14 cellular contexts compared by ENCODE assay signal in genomic region chr6:158024566-158025297, GRCh38. TPM values are rescaled to one million over a fixed set of nuclear protein-coding genes. Genes with fewer than 3 reads are reported as not detected.
DNase-seq lines count a peak whose midpoint lies in the region; ATAC-seq and TF ChIP-seq lines count a peak whose summit lies in the region.
"Had no signal": no experiment of that assay in that cellular context is flagged by ENCODE, and none has a peak within 500 bp of the region (broad histone marks: within the 10 kb centered on the region; RNA-seq: fewer than 3 reads in every experiment).

No MANE protein-coding gene starts in this region.

- ATAC-seq in T-cell (replicated peaks in 1 of 4), result no peak
- ATAC-seq in stimulated activated memory B cell treated with anti-CD40 and anti-IgM and Interleukin-4, amounts not matched to agents 10 μg/mL and 1 μg/mL and 100 μg/mL, for 72 hours, result no peak
- no peak for ATAC-seq in GM19463 (IDR thresholded peaks at IDR 0.05; ENCODE audit: unreplicated experiment)
- ATAC-seq: WTC11 had no signal

- DNase-seq in activated T-cell treated with anti-CD3 and anti-CD28 coated beads, Interleukin-2, amount 50 U/mL, for 24 hours, result no peak
- DNase-seq in activated T-cell treated with anti-CD3 and anti-CD28 coated beads for 4 hours (no peak), T-cell (no peak), chondrocyte (ENCODE audit: low spot score) (peak; percentile 43), NCI-H146 treated with DMSO at 0.1 percent for 48 hours (lab: John Stamatoyannopoulos, UW; ENCODE audit: unreplicated experiment) (no peak), SK-N-DZ (ENCODE audit: low spot score) (no peak)
- DNase-seq: central memory CD4-positive, alpha-beta T cell; NCI-H2081 treated with DMSO at 0.1 percent for 48 hours; nephron progenitor cell; SHP77 treated with DMSO at 0.1 percent for 48 hours; sigmoid colon had no signal

- peaks cover 40% of the 10 kb centered on the region for H3K4me1 Mint-ChIP-seq in activated T-cell treated with anti-CD3 and anti-CD28 coated beads, Interleukin-2, amount 50 U/mL, for 24 hours (ENCODE audit: low read depth)
- H3K4me1 Mint-ChIP-seq in T-cell, result peaks cover 25 to 36% (median 29%) of the 10 kb centered on the region in 3 donors
- H3K4me1 Mint-ChIP-seq in chondrocyte (ENCODE audit: low read depth), result peaks cover 58% of the 10 kb centered on the region
- peaks cover 28% of the 10 kb centered on the region for H3K4me1 Mint-ChIP-seq in stimulated activated memory B cell treated with anti-CD40 and anti-IgM and Interleukin-4, amounts not matched to agents 10 μg/mL and 1 μg/mL and 100 μg/mL, for 72 hours

- TF ChIP-seq CTCF in chondrocyte (IDR thresholded peaks at IDR 0.05), result no peak

- no peak overlapping the region for H3K4me3 Mint-ChIP-seq in activated T-cell treated with anti-CD3 and anti-CD28 coated beads, Interleukin-2, amount 50 U/mL, for 24 hours
- no peak overlapping the region for H3K4me3 Mint-ChIP-seq in T-cell
- H3K4me3 Mint-ChIP-seq in chondrocyte (ENCODE audit: unreplicated experiment), result no peak overlapping the region
- no peak overlapping the region for H3K4me3 Mint-ChIP-seq in stimulated activated memory B cell treated with anti-CD40 and anti-IgM and Interleukin-4, amounts not matched to agents 10 μg/mL and 1 μg/mL and 100 μg/mL, for 72 hours
- H3K4me3 Mint-ChIP-seq: nephron progenitor cell, WTC11 had no signal

- POLR2A ChIA-PET in T-cell (lab: Charles Lee), result no interaction called here

- H3K27me3 Mint-ChIP-seq in activated T-cell treated with anti-CD3 and anti-CD28 coated beads, Interleukin-2, amount 50 U/mL, for 24 hours, result no peaks in the 10 kb centered on the region
- no peaks in the 10 kb centered on the region for H3K27me3 Mint-ChIP-seq in T-cell
- H3K27me3 Mint-ChIP-seq in chondrocyte (ENCODE audit: low read depth), result no peaks in the 10 kb centered on the region
- H3K27me3 Mint-ChIP-seq in stimulated activated memory B cell treated with anti-CD40 and anti-IgM and Interleukin-4, amounts not matched to agents 10 μg/mL and 1 μg/mL and 100 μg/mL, for 72 hours, result no peaks in the 10 kb centered on the region

- no peaks in the 10 kb centered on the region for H3K9me3 Mint-ChIP-seq in activated T-cell treated with anti-CD3 and anti-CD28 coated beads, Interleukin-2, amount 50 U/mL, for 24 hours
- H3K9me3 Mint-ChIP-seq in T-cell (no peaks in the 10 kb centered on the region), chondrocyte (ENCODE audit: low read depth) (no peaks in the 10 kb centered on the region)
- no peaks in the 10 kb centered on the region for H3K9me3 Mint-ChIP-seq in stimulated activated memory B cell treated with anti-CD40 and anti-IgM and Interleukin-4, amounts not matched to agents 10 μg/mL and 1 μg/mL and 100 μg/mL, for 72 hours
- H3K9me3 Mint-ChIP-seq: nephron progenitor cell, WTC11 had no signal

- H3K27ac Mint-ChIP-seq in activated T-cell treated with anti-CD3 and anti-CD28 coated beads, Interleukin-2, amount 50 U/mL, for 24 hours, result peak overlapping the region; percentile 100
- H3K27ac Mint-ChIP-seq in T-cell (peak overlapping the region; percentile 64 to 68), chondrocyte (ENCODE audit: unreplicated experiment) (no peak overlapping the region)
- H3K27ac Mint-ChIP-seq in stimulated activated memory B cell treated with anti-CD40 and anti-IgM and Interleukin-4, amounts not matched to agents 10 μg/mL and 1 μg/mL and 100 μg/mL, for 72 hours, result peak overlapping the region; percentile 97
- H3K27ac Mint-ChIP-seq: nephron progenitor cell, WTC11 had no signal

- peaks cover 49% of the 10 kb centered on the region for H3K36me3 Mint-ChIP-seq in activated T-cell treated with anti-CD3 and anti-CD28 coated beads, Interleukin-2, amount 50 U/mL, for 24 hours (ENCODE audit: low read depth)
- peaks cover 16% of the 10 kb centered on the region for H3K36me3 Mint-ChIP-seq in T-cell
- H3K36me3 Mint-ChIP-seq in chondrocyte (ENCODE audit: low read depth), result peaks cover 12% of the 10 kb centered on the region
- H3K36me3 Mint-ChIP-seq in stimulated activated memory B cell treated with anti-CD40 and anti-IgM and Interleukin-4, amounts not matched to agents 10 μg/mL and 1 μg/mL and 100 μg/mL, for 72 hours, result peaks cover 20% of the 10 kb centered on the region

- CTCF ChIA-PET in T-cell (lab: Charles Lee), result interaction anchor here (0.6 to 1.8 kb wide), 3 partner anchors 16 to 187 kb away, joined by 3 to 4 read pairs (median 4); no protein-coding TSS in a partner anchor

RNA-seq across cellular contexts. Expression of gene SYNJ2, which starts 43.1 kb away (rescaled TPM):
- total RNA-seq in T-cell, result 10 to 100 TPM; 20.0 to 37.0 (median 22.3) TPM
- total RNA-seq in chondrocyte, result 29.2 to 54.5 TPM (median 53.1 TPM) in 3 replicates
- polyA plus RNA-seq in SK-N-DZ (2014; cell fraction: cytosol; rRNA removed), result 0.82 and 1.5 TPM in 2 replicates
- 0.77 and 1.4 TPM in 2 replicates for polyA plus RNA-seq in SK-N-DZ (2014; cell fraction: nucleus; rRNA removed)
